ENCODE assay signal across 13 cellular contexts in the genomic region with DNA sequence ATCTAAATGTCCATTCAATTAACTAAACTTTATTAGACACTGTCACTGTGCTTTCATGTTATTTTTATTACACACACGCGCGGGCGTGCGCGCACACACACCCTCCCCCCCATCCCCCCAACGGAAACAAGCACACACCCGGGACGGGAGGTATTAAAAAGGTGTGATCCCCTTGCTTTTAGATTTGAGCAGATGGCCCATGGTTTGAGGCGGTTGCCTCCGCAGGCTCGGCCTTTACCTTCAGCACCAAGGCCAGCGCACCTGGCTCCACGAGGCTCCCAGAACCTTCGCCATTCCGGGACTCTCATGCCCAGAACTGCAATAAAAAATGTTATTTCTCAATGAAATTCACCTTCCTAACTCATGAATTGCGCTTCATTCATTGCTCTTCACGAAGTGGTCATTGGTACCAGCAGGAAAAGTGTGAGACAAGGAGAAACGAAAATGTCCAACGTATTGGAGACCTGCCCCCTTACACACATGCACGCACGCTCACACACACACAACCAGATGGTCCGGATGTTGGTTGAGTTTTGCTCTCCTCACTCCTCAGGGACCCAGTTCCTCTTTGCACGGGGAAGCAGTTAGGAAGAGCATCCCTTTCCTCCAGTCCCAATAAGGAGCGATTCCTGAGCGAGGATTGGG. TPM values are rescaled to one million over a fixed set of nuclear protein-coding genes. Genes with fewer than 3 reads are reported as not detected.
DNase-seq lines count a peak whose midpoint lies in the region; ATAC-seq and TF ChIP-seq lines count a peak whose summit lies in the region.
"Had no signal": no experiment of that assay in that cellular context is flagged by ENCODE, and none has a peak within 500 bp of the region (broad histone marks: within the 10 kb centered on the region; RNA-seq: fewer than 3 reads in every experiment).

No MANE protein-coding gene starts in this region.

- H3K27ac Mint-ChIP-seq in neural progenitor cell = no peak overlapping the region
- H3K27ac Mint-ChIP-seq: T-helper 17 cell had no signal

- H3K27me3 ChIP-seq in RWPE2 (ENCODE audit: insufficient read depth, poor library complexity, severe bottlenecking) = peaks cover 61% of the 10 kb centered on the region
- H3K27me3 ChIP-seq in neural progenitor cell = peaks cover 100% of the 10 kb centered on the region
- H3K27me3 ChIP-seq in WERI-Rb-1 (ENCODE audit: insufficient read depth, low read depth, severe bottlenecking) = peaks cover 4% of the 10 kb centered on the region

- H3F3A ChIP-seq in neural progenitor cell (ENCODE audit: low read depth) = peaks cover 21% of the 10 kb centered on the region

- H3K27me3 Mint-ChIP-seq in neural progenitor cell (ENCODE audit: insufficient read depth, low read depth) = peaks cover 65% of the 10 kb centered on the region

- TF ChIP-seq CTCF in GM13977 (IDR thresholded peaks at IDR 0.05; ENCODE audit: extremely low read depth, insufficient read depth, missing control alignments) (no peak), RWPE2 (IDR thresholded peaks at IDR 0.05; ENCODE audit: poor library complexity, severe bottlenecking) (no peak), neural progenitor cell (IDR thresholded peaks at IDR 0.05) (no peak), WERI-Rb-1 (IDR thresholded peaks at IDR 0.05; ENCODE audit: low read depth, low read length) (no peak)

- H3K4me1 ChIP-seq in RWPE2 (ENCODE audit: insufficient read depth, poor library complexity, severe bottlenecking) = no peaks in the 10 kb centered on the region
- peaks cover 16% of the 10 kb centered on the region for H3K4me1 ChIP-seq in neural progenitor cell

- in situ Hi-C loops in GM13977 (cut with MboI; ENCODE audit: low pct_unique_long_range_greater_than_20kb, low sequenced_read_pairs, unreplicated experiment) = no loop called here

- H3K9me3 Mint-ChIP-seq in neural progenitor cell = peaks cover 2% of the 10 kb centered on the region

- H3K4me3 ChIP-seq in RWPE2 (ENCODE audit: severe bottlenecking) = no peak overlapping the region
- H3K4me3 ChIP-seq in neural progenitor cell = no peak overlapping the region
- H3K4me3 ChIP-seq in WERI-Rb-1 (ENCODE audit: low read depth, low read length) = no peak overlapping the region
- H3K4me3 ChIP-seq: mucosa of descending colon had no signal

- peak; percentile 45; the same call in 1 of the 3 replicates for ATAC-seq in RWPE2 (ENCODE audit: low read depth)
- no peak for ATAC-seq in HG03045 (IDR thresholded peaks at IDR 0.05; ENCODE audit: unreplicated experiment)
- ATAC-seq in left colon = no peak
- ATAC-seq: mucosa of descending colon, T-helper 17 cell had no signal

- H3K4me3 Mint-ChIP-seq in neural progenitor cell = peak overlapping the region; percentile 48
- H3K4me3 Mint-ChIP-seq: T-helper 17 cell had no signal

- peak; percentile 50 for DNase-seq in GM13977 (ENCODE audit: low spot score)
- DNase-seq in RWPE2 (ENCODE audit: low spot score) = no peak
- peak; percentile 5 for DNase-seq in fibroblast of gingiva (ENCODE audit: low read depth)
- DNase-seq in neural progenitor cell (ENCODE audit: low spot score) = peak; percentile 85
- DNase-seq in WERI-Rb-1 = no peak
- DNase-seq in left colon = no peak
- DNase-seq in KG1 (lab: John Stamatoyannopoulos, UW) = no peak
- DNase-seq: DMS79 treated with DMSO at 0.1 percent for 48 hours; stimulated activated CD4-positive, alpha-beta T cell treated with anti-CD3 and anti-CD28 coated beads, Interleukin-15, amount 100 ng/mL, for 24 hours; T-helper 17 cell had no signal

- intact Hi-C loops in left colon (cut with DNase I, micrococcal nuclease) = no loop called here

- no peak overlapping the region for H3K4me2 ChIP-seq in neural progenitor cell

- H3K36me3 ChIP-seq in RWPE2 (ENCODE audit: low read depth) (no peaks in the 10 kb centered on the region), neural progenitor cell (no peaks in the 10 kb centered on the region), WERI-Rb-1 (no peaks in the 10 kb centered on the region)

- H3K27ac ChIP-seq in RWPE2 (ENCODE audit: poor library complexity, severe bottlenecking) (no peak overlapping the region), neural progenitor cell (no peak overlapping the region), WERI-Rb-1 (no peak overlapping the region)
- H3K27ac ChIP-seq: epithelial cell of prostate had no signal

- peaks cover 18% of the 10 kb centered on the region for H3K4me1 Mint-ChIP-seq in neural progenitor cell

- H3K9me3 ChIP-seq in RWPE2 (ENCODE audit: severe bottlenecking) = no peaks in the 10 kb centered on the region
- no peaks in the 10 kb centered on the region for H3K9me3 ChIP-seq in neural progenitor cell (ENCODE audit: low read depth)
- no peaks in the 10 kb centered on the region for H3K9me3 ChIP-seq in WERI-Rb-1 (ENCODE audit: severe bottlenecking)
- H3K9me3 ChIP-seq: mucosa of descending colon had no signal

- no peak overlapping the region for H2AFZ ChIP-seq in neural progenitor cell (replicated peaks)

- H3K9ac ChIP-seq in neural progenitor cell = no peak overlapping the region

- no peaks in the 10 kb centered on the region for H3K79me2 ChIP-seq in neural progenitor cell (ENCODE audit: low read depth)

- H4K20me1 ChIP-seq in neural progenitor cell (ENCODE audit: low read depth) = peaks cover 70% of the 10 kb centered on the region

- no peaks in the 10 kb centered on the region for H3K36me3 Mint-ChIP-seq in neural progenitor cell

RNA-seq across cellular contexts. Expression of gene PTF1A, which starts 20.8 kb away (rescaled TPM):
- total RNA-seq in neural progenitor cell (ENCODE audit: low replicate concordance) = not detected in 2 replicates
- total RNA-seq in left colon = not detected
- total RNA-seq: mucosa of descending colon, T-helper 17 cell had no signal

Comparison
In these comparisons a context has a peak if more than half of its experiments do, and no peak if none do; other contexts are left out.
1. DNase-seq: peak in GM13977 (single experiment), fibroblast of gingiva (single experiment) and neural progenitor cell (single experiment); none in RWPE2 (single experiment), WERI-Rb-1 (single experiment), left colon (0 of 2) and KG1 (single experiment).